Comparison of ENCODE assay signal across 8 cellular contexts in the genomic region with DNA sequence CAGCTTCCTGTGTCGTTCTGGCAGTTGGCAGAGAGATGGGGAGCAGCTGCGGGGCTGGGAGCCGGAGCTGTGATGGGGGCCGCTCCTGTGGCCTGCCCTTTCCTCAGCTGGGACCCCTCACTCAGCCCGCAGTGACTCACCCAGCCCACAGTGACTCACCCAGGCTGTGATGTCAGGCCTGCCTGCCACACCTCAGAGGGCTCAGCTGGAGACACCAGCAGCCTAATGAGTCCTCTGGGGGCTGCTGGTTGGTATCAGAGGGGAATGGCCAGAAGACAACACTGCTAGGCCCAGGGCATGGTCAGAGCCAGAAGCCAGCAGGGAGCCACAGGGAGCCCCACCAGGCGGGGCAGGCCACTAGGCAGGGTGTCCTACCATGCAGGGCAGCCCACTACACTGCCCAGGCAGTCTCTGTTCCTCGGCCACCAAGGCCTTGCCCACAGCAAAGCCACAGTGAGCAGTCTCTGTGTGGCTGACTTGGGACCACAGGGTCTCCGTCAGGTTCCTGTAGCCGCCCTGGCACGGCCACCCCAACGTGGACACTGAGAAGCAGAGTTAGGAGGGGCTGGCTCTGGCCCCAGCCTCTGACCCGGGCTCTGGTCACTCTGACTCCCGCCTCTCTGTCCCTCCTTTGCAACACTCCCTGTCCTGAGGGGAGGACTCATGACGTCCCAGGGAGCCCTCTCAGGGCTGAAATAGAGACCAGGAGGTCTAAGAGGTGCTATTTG. TPM values are rescaled to one million over a fixed set of nuclear protein-coding genes. Genes with fewer than 3 reads are reported as not detected.
A peak's percentile ranks its signal among the peaks of the same experiment; 100 is the strongest.
DNase-seq lines count a peak whose midpoint lies in the region; FAIRE-seq and TF ChIP-seq lines count a peak whose summit lies in the region.

No MANE protein-coding gene starts in this region.

- H3K9me3 ChIP-seq in fibroblast of lung (ENCODE audit: control insufficient read depth, insufficient read depth, low read depth, low read length): no peaks in the 10 kb centered on the region

- peak overlapping the region; percentile 9 for H3K27ac ChIP-seq in fibroblast of lung (ENCODE audit: insufficient read depth, low read length)

- peak; percentile 33 for FAIRE-seq in GM19239 (lab: Jason Lieb, UNC)

- H3K27me3 ChIP-seq in fibroblast of lung (ENCODE audit: control insufficient read depth, insufficient read depth, low read length): peaks cover 3% of the 10 kb centered on the region

- H3K79me2 ChIP-seq in fibroblast of lung (ENCODE audit: control insufficient read depth, insufficient read depth, low read length): no peaks in the 10 kb centered on the region

- no peak overlapping the region for H3K9ac ChIP-seq in fibroblast of lung (ENCODE audit: insufficient read depth, low read length)

- H2AFZ ChIP-seq in fibroblast of lung (ENCODE audit: low read length): no peak overlapping the region

- no peak overlapping the region for H3K4me3 ChIP-seq in fibroblast of lung (replicated peaks in 1 of 4; ENCODE audit: control extremely low read depth in 1 of 4, insufficient read depth in 1 of 4, low read depth in 3 of 4, low read length in 4 of 4)

- no peaks in the 10 kb centered on the region for H4K20me1 ChIP-seq in fibroblast of lung (ENCODE audit: control insufficient read depth, extremely low read depth, insufficient read depth, low read length)

- TF ChIP-seq CTCF in fibroblast of lung (conservative IDR thresholded peaks at IDR 0.05 in 1 of 2, IDR thresholded peaks at IDR 0.05 in 1 of 2; ENCODE audit: low read depth in 1 of 2, low read length in 2 of 2): no peak

- no peak overlapping the region for H3K4me2 ChIP-seq in fibroblast of lung (ENCODE audit: extremely low read depth, insufficient read depth, low read length)

- H3K36me3 ChIP-seq in fibroblast of lung (ENCODE audit: control insufficient read depth, insufficient read depth, low read length): no peaks in the 10 kb centered on the region

- peaks cover 8% of the 10 kb centered on the region for H3K4me1 ChIP-seq in fibroblast of lung (ENCODE audit: control insufficient read depth, extremely low read depth, insufficient read depth, low read length)

- DNase-seq in GM19239 (ENCODE audit: insufficient read length, low spot score) (no peak), LHCN-M2 (ENCODE audit: low read depth) (peak; percentile 68), activated T-cell treated with anti-CD3 and anti-CD28 coated beads for 1 hour (ENCODE audit: low read depth) (peak; percentile 75), fibroblast of lung (ENCODE audit: low read depth in 2 of 2) (peak; percentile 86 to 88), SW 1271 (lab: John Stamatoyannopoulos, UW) (no peak), globus pallidus (ENCODE audit: low spot score) (no peak), GM19240 (ENCODE audit: insufficient read length, low spot score) (no peak)
- DNase-seq in stimulated activated CD4-positive, alpha-beta T cell treated with anti-CD3 and anti-CD28 coated beads, Interleukin-12 subunit alpha, Interleukin-12 subunit beta, amount 100 ng/mL, for 24 hours (ENCODE audit: low read depth in 2 of 2): peak; percentile 62 to 77

RNA-seq across cellular contexts. Expression of a gene that starts 4.3 kb away (rescaled TPM):
- total RNA-seq in LHCN-M2 (2014; rRNA removed): not detected in 2 replicates
- not detected for polyA plus RNA-seq in LHCN-M2 (2012)
- total RNA-seq in fibroblast of lung: 0.33 and 0.51 TPM in 2 replicates
- 0.18 and 0.40 TPM in 2 replicates for polyA plus RNA-seq in fibroblast of lung
- polyA plus RNA-seq in fibroblast of lung (2012): 1.2 TPM in 1 of 2 replicates, not detected in the other
- polyA minus RNA-seq in fibroblast of lung (ENCODE audit: low replicate concordance): not detected in 2 replicates

RNA-seq across cellular contexts. Expression of a gene that starts 31.8 kb away (rescaled TPM):
- total RNA-seq in LHCN-M2 (2014; rRNA removed): not detected in 2 replicates
- not detected for polyA plus RNA-seq in LHCN-M2 (2012)
- 0.26 TPM in 1 of 2 replicates, not detected in the other for total RNA-seq in fibroblast of lung
- not detected in 2 replicates for polyA plus RNA-seq in fibroblast of lung
- not detected in 2 replicates for polyA plus RNA-seq in fibroblast of lung (2012)
- polyA minus RNA-seq in fibroblast of lung (ENCODE audit: low replicate concordance): not detected in 2 replicates

RNA-seq across cellular contexts. Expression of a gene that starts 47.7 kb away (rescaled TPM):
- total RNA-seq in LHCN-M2 (2014; rRNA removed) (0.19 and 0.34 TPM in 2 replicates), fibroblast of lung (5.1 and 8.0 TPM in 2 replicates)
- polyA plus RNA-seq in LHCN-M2 (2012): 3.4 TPM
- 0.43 and 11.5 TPM in 2 replicates for polyA plus RNA-seq in fibroblast of lung
- polyA plus RNA-seq in fibroblast of lung (2012): 0.21 and 7.2 TPM in 2 replicates
- 11.4 TPM in 1 of 2 replicates, not detected in the other for polyA minus RNA-seq in fibroblast of lung (ENCODE audit: low replicate concordance)

Comparison
In these comparisons a context has a peak if more than half of its experiments do, and no peak if none do; other contexts are left out.
1. DNase-seq: peak in LHCN-M2 (single experiment), activated T-cell treated with anti-CD3 and anti-CD28 coated beads for 1 hour (single experiment), fibroblast of lung (2 of 2) and stimulated activated CD4-positive, alpha-beta T cell treated with anti-CD3 and anti-CD28 coated beads, Interleukin-12 subunit alpha, Interleukin-12 subunit beta, amount 100 ng/mL, for 24 hours (2 of 2); none in GM19239 (single experiment), SW 1271 (0 of 2), globus pallidus (single experiment) and GM19240 (single experiment).